1 cellular context compared by ENCODE assay signal in the genomic region with DNA sequence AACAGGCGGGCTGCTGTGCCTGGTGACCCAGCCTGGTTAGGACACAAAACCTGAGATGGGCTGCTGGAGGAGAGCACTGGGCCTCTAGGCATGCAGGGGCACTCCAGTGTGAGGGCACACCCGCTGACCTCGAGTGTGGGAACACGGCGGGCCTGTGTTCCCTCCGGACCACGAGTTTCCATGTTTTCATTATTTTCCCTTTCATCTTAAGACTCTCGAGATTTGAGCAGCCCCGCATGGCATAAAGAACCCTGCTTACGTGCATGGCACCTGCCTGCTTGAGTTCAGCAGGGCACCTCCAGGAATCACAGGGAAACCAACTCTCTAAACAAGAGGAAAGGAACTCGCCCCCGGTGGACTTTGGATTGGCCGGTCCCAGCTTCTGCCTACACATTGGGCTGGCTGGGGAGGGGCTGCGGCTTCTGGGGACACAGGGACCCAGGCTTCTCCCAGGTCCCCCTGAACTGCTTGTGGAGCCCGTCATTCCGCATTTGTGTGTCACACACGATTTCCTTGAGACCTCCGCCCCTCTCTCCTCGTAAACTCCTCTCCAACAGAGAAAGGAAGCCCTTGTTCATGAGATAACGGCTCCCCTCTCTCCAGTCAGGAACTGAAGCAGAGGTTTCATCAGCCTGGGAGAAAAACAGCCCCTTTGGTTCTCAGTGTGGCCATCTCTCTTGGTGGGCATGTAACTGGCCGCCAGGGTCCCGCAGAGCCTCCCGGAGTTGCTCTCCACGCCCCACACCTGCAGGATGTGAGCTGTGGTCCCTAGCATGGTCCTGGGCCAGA.
TF ChIP-seq lines count a peak whose summit lies in the region.

No MANE protein-coding gene starts in this region.

TF ChIP-seq in HepG2, 621 proteins besides CTCF, POLR2A, EP300 and RAD21 (continued from another document and continues in another):
- TF ChIP-seq HDAC1 (CRISPR knock-in tag; IDR thresholded peaks at IDR 0.05) (no peak; the same call in 1 of the 2 replicates), ZBTB42 (CRISPR knock-in tag; IDR thresholded peaks at IDR 0.05) (no peak), MED1 (CRISPR knock-in tag; IDR thresholded peaks at IDR 0.05) (peak; percentile 72), MXD4 (CRISPR knock-in tag; IDR thresholded peaks at IDR 0.05) (peak; percentile 27; the same call in 1 of the 2 replicates), HIVEP1 (CRISPR knock-in tag; IDR thresholded peaks at IDR 0.05) (no peak; the same call in 1 of the 2 replicates), GZF1 (CRISPR knock-in tag; IDR thresholded peaks at IDR 0.05) (0 out of 2 replicates have a peak, but pooled peaks have one; percentile 10), ZNF264 (CRISPR knock-in tag; IDR thresholded peaks at IDR 0.05) (peak; percentile 86), SMARCC2 (IDR thresholded peaks at IDR 0.05) (no peak), ZNF446 (CRISPR knock-in tag; IDR thresholded peaks at IDR 0.05) (no peak), DNMT1 (CRISPR knock-in tag; IDR thresholded peaks at IDR 0.05) (no peak), YY1 (IDR thresholded peaks at IDR 0.05; ENCODE audit: insufficient read depth, insufficient replicate concordance, low read depth, low read length) (peak; percentile 17), ZNF749 (CRISPR knock-in tag; IDR thresholded peaks at IDR 0.05; ENCODE audit: borderline replicate concordance) (0 out of 2 replicates have a peak, but pooled peaks have one; percentile 32), ZFY (CRISPR knock-in tag; IDR thresholded peaks at IDR 0.05) (peak; percentile 36), ZNF253 (CRISPR knock-in tag; IDR thresholded peaks at IDR 0.05; ENCODE audit: borderline replicate concordance) (no peak), ZBTB20 (CRISPR knock-in tag; IDR thresholded peaks at IDR 0.05; ENCODE audit: borderline replicate concordance, low read depth) (no peak), REPIN1 (CRISPR knock-in tag; IDR thresholded peaks at IDR 0.05; ENCODE audit: borderline replicate concordance, low read depth) (0 out of 2 replicates have a peak, but pooled peaks have one; percentile 25), ZNF619 (CRISPR knock-in tag; IDR thresholded peaks at IDR 0.05) (peak; percentile 47; the same call in 1 of the 2 replicates)
- TF ChIP-seq, protein P1, sequence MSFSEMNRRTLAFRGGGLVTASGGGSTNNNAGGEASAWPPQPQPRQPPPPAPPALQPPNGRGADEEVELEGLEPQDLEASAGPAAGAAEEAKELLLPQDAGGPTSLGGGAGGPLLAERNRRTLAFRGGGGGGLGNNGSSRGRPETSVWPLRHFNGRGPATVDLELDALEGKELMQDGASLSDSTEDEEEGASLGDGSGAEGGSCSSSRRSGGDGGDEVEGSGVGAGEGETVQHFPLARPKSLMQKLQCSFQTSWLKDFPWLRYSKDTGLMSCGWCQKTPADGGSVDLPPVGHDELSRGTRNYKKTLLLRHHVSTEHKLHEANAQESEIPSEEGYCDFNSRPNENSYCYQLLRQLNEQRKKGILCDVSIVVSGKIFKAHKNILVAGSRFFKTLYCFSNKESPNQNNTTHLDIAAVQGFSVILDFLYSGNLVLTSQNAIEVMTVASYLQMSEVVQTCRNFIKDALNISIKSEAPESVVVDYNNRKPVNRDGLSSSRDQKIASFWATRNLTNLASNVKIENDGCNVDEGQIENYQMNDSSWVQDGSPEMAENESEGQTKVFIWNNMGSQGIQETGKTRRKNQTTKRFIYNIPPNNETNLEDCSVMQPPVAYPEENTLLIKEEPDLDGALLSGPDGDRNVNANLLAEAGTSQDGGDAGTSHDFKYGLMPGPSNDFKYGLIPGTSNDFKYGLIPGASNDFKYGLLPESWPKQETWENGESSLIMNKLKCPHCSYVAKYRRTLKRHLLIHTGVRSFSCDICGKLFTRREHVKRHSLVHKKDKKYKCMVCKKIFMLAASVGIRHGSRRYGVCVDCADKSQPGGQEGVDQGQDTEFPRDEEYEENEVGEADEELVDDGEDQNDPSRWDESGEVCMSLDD (CRISPR knock-in tag; IDR thresholded peaks at IDR 0.05; ENCODE audit: borderline replicate concordance), result peak; percentile 76; the same call in 1 of the 2 replicates
- TF ChIP-seq, protein P2, sequence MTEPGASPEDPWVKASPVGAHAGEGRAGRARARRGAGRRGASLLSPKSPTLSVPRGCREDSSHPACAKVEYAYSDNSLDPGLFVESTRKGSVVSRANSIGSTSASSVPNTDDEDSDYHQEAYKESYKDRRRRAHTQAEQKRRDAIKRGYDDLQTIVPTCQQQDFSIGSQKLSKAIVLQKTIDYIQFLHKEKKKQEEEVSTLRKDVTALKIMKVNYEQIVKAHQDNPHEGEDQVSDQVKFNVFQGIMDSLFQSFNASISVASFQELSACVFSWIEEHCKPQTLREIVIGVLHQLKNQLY (CRISPR knock-in tag; IDR thresholded peaks at IDR 0.05), result peak; percentile 59
- TF ChIP-seq, protein P3, sequence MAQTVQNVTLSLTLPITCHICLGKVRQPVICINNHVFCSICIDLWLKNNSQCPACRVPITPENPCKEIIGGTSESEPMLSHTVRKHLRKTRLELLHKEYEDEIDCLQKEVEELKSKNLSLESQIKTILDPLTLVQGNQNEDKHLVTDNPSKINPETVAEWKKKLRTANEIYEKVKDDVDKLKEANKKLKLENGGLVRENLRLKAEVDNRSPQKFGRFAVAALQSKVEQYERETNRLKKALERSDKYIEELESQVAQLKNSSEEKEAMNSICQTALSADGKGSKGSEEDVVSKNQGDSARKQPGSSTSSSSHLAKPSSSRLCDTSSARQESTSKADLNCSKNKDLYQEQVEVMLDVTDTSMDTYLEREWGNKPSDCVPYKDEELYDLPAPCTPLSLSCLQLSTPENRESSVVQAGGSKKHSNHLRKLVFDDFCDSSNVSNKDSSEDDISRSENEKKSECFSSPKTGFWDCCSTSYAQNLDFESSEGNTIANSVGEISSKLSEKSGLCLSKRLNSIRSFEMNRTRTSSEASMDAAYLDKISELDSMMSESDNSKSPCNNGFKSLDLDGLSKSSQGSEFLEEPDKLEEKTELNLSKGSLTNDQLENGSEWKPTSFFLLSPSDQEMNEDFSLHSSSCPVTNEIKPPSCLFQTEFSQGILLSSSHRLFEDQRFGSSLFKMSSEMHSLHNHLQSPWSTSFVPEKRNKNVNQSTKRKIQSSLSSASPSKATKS (CRISPR knock-in tag; IDR thresholded peaks at IDR 0.05), result no peak
- TF ChIP-seq, protein P4, sequence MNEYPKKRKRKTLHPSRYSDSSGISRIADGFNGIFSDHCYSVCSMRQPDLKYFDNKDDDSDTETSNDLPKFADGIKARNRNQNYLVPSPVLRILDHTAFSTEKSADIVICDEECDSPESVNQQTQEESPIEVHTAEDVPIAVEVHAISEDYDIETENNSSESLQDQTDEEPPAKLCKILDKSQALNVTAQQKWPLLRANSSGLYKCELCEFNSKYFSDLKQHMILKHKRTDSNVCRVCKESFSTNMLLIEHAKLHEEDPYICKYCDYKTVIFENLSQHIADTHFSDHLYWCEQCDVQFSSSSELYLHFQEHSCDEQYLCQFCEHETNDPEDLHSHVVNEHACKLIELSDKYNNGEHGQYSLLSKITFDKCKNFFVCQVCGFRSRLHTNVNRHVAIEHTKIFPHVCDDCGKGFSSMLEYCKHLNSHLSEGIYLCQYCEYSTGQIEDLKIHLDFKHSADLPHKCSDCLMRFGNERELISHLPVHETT (CRISPR knock-in tag; conservative IDR thresholded peaks at IDR 0.05), result 0 out of 2 replicates have a peak, but pooled peaks have one; percentile 21
- TF ChIP-seq, protein P5, sequence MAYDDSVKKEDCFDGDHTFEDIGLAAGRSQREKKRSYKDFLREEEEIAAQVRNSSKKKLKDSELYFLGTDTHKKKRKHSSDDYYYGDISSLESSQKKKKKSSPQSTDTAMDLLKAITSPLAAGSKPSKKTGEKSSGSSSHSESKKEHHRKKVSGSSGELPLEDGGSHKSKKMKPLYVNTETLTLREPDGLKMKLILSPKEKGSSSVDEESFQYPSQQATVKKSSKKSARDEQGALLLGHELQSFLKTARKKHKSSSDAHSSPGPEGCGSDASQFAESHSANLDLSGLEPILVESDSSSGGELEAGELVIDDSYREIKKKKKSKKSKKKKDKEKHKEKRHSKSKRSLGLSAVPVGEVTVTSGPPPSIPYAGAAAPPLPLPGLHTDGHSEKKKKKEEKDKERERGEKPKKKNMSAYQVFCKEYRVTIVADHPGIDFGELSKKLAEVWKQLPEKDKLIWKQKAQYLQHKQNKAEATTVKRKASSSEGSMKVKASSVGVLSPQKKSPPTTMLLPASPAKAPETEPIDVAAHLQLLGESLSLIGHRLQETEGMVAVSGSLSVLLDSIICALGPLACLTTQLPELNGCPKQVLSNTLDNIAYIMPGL (CRISPR knock-in tag; IDR thresholded peaks at IDR 0.05; ENCODE audit: borderline replicate concordance in 1 of 2, low read depth in 1 of 2), result peak in 1 of 2 experiments; percentile 66; a peak in 2 of 4 replicates
- TF ChIP-seq, protein P6, sequence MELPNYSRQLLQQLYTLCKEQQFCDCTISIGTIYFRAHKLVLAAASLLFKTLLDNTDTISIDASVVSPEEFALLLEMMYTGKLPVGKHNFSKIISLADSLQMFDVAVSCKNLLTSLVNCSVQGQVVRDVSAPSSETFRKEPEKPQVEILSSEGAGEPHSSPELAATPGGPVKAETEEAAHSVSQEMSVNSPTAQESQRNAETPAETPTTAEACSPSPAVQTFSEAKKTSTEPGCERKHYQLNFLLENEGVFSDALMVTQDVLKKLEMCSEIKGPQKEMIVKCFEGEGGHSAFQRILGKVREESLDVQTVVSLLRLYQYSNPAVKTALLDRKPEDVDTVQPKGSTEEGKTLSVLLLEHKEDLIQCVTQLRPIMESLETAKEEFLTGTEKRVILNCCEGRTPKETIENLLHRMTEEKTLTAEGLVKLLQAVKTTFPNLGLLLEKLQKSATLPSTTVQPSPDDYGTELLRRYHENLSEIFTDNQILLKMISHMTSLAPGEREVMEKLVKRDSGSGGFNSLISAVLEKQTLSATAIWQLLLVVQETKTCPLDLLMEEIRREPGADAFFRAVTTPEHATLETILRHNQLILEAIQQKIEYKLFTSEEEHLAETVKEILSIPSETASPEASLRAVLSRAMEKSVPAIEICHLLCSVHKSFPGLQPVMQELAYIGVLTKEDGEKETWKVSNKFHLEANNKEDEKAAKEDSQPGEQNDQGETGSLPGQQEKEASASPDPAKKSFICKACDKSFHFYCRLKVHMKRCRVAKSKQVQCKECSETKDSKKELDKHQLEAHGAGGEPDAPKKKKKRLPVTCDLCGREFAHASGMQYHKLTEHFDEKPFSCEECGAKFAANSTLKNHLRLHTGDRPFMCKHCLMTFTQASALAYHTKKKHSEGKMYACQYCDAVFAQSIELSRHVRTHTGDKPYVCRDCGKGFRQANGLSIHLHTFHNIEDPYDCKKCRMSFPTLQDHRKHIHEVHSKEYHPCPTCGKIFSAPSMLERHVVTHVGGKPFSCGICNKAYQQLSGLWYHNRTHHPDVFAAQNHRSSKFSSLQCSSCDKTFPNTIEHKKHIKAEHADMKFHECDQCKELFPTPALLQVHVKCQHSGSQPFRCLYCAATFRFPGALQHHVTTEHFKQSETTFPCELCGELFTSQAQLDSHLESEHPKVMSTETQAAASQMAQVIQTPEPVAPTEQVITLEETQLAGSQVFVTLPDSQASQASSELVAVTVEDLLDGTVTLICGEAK (IDR thresholded peaks at IDR 0.05), result no peak
- TF ChIP-seq, protein P6 (CRISPR knock-in tag; IDR thresholded peaks at IDR 0.05), result peak; percentile 73; the same call in 1 of the 2 replicates
- TF ChIP-seq, protein P7, sequence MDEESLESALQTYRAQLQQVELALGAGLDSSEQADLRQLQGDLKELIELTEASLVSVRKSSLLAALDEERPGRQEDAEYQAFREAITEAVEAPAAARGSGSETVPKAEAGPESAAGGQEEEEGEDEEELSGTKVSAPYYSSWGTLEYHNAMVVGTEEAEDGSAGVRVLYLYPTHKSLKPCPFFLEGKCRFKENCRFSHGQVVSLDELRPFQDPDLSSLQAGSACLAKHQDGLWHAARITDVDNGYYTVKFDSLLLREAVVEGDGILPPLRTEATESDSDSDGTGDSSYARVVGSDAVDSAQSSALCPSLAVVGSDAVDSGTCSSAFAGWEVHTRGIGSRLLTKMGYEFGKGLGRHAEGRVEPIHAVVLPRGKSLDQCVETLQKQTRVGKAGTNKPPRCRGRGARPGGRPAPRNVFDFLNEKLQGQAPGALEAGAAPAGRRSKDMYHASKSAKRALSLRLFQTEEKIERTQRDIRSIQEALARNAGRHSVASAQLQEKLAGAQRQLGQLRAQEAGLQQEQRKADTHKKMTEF (CRISPR knock-in tag; IDR thresholded peaks at IDR 0.05), result peak; percentile 67
- TF ChIP-seq, protein P8, sequence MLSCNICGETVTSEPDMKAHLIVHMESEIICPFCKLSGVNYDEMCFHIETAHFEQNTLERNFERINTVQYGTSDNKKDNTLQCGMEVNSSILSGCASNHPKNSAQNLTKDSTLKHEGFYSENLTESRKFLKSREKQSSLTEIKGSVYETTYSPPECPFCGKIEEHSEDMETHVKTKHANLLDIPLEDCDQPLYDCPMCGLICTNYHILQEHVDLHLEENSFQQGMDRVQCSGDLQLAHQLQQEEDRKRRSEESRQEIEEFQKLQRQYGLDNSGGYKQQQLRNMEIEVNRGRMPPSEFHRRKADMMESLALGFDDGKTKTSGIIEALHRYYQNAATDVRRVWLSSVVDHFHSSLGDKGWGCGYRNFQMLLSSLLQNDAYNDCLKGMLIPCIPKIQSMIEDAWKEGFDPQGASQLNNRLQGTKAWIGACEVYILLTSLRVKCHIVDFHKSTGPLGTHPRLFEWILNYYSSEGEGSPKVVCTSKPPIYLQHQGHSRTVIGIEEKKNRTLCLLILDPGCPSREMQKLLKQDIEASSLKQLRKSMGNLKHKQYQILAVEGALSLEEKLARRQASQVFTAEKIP (CRISPR knock-in tag; IDR thresholded peaks at IDR 0.05; ENCODE audit: borderline replicate concordance), result no peak
